In the genomic region with DNA sequence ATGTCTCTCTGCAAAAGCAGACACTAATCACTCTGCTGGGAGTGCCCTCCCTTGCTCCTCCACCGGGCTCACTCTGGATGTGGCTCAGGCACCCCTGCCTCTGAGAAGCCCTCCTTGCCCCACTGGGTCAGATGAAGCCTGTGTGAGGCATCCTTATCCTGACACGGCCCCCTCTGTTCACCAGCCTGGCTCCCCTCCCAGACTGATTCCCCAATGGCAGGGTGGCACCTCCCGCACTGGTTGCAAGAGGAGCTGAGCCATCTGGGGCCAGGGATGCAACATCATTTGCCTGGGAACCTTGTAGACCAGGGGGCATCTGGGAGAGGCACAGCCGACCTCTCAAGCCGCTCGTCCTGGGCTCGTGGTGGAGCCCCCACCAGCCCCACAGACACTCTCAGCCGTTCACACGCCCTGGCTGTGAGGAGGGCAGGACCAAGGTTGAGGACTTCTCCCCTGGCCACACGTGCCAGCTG, we compare ENCODE assay signal across 19 cellular contexts. TPM values are rescaled to one million over a fixed set of nuclear protein-coding genes. Genes with fewer than 3 reads are reported as not detected.
DNase-seq lines count a peak whose midpoint lies in the region; ATAC-seq, FAIRE-seq and TF ChIP-seq lines count a peak whose summit lies in the region.
"Had no signal": no experiment of that assay in that cellular context is flagged by ENCODE, and none has a peak within 500 bp of the region (broad histone marks: within the 10 kb centered on the region; RNA-seq: fewer than 3 reads in every experiment).

No MANE protein-coding gene starts in this region.

- H2AK5ac ChIP-seq in H1 (ENCODE audit: low read depth, low read length) (no peak overlapping the region), trophoblast cell (ENCODE audit: low read length) (peak overlapping the region; percentile 23)

- TF ChIP-seq EP300 in H1 (IDR thresholded peaks at IDR 0.05; ENCODE audit: borderline replicate concordance in 1 of 2, low read depth in 2 of 2, low read length in 2 of 2) = no peak

- FAIRE-seq in H1 (lab: Jason Lieb, UNC) = no peak
- FAIRE-seq: D721Med had no signal

- H3K27me3 ChIP-seq in heart right ventricle (peaks cover 0 to 3% (median 0%) of the 10 kb centered on the region in 7 donors), H1 (replicated peaks in 1 of 4; ENCODE audit: control insufficient read depth in 3 of 4, extremely low read depth in 1 of 4, insufficient read depth in 3 of 4, low read length in 3 of 4) (peaks cover 1 to 9% (median 6%) of the 10 kb centered on the region in 4 experiments; a peak in 4 of 7 replicates), trophoblast cell (ENCODE audit: insufficient read depth, low read length) (no peaks in the 10 kb centered on the region)
- H3K27me3 ChIP-seq: MG63, SJCRH30 had no signal

- H3K9ac ChIP-seq in H1 (replicated peaks in 1 of 4; ENCODE audit: extremely low read depth in 1 of 4, low read depth in 3 of 4, low read length in 3 of 4) = no peak overlapping the region
- H3K9ac ChIP-seq in trophoblast cell (ENCODE audit: low read length) = no peak overlapping the region

- H4K91ac ChIP-seq in H1 (replicated peaks; ENCODE audit: insufficient read length, low read length) = no peak overlapping the region
- H4K91ac ChIP-seq in trophoblast cell (ENCODE audit: low read depth, low read length) = peak overlapping the region; percentile 29

- no peak overlapping the region for H3K56ac ChIP-seq in H1 (replicated peaks; ENCODE audit: insufficient read length, low read depth, low read length)

- TF ChIP-seq POLR2A in H1 (IDR thresholded peaks at IDR 0.05; ENCODE audit: control extremely low read depth in 1 of 2, low read depth in 2 of 2, low read length in 2 of 2) = no peak

- no peak overlapping the region for H2BK20ac ChIP-seq in H1 (ENCODE audit: low read length)

- peaks cover 0 to 1% of the 10 kb centered on the region in 2 experiments for H4K20me1 ChIP-seq in H1 (replicated peaks in 1 of 2; ENCODE audit: control insufficient read depth in 1 of 2, insufficient read depth in 2 of 2, low read length in 2 of 2)

- H2BK12ac ChIP-seq in H1 (ENCODE audit: low read depth, low read length) (no peak overlapping the region), trophoblast cell (ENCODE audit: low read length) (peak overlapping the region; percentile 26)

- H4K8ac ChIP-seq in H1 (ENCODE audit: extremely low read depth, insufficient read depth, low read length) (peak overlapping the region; percentile 63; the same call in 1 of the 2 replicates), trophoblast cell (ENCODE audit: low read depth, low read length) (no peak overlapping the region)

- H3K27ac ChIP-seq in heart right ventricle = peak overlapping the region in 6 of 10 donors; percentile 10 to 52 (median 31)
- H3K27ac ChIP-seq in H1 (ENCODE audit: low read depth, low read length) = no peak overlapping the region
- H3K27ac ChIP-seq in trophoblast cell (ENCODE audit: low read depth, low read length) = no peak overlapping the region
- H3K27ac ChIP-seq: C4-2B, RWPE1, SJCRH30 had no signal

- no peak for TF ChIP-seq CTCF in heart right ventricle (IDR thresholded peaks at IDR 0.05)
- TF ChIP-seq CTCF in H1 (IDR thresholded peaks at IDR 0.05; ENCODE audit: control extremely low read depth in 1 of 3, insufficient read depth in 1 of 3, low read depth in 1 of 3, low read length in 3 of 3) = no peak

- no peaks in the 10 kb centered on the region for H3K79me1 ChIP-seq in H1 (ENCODE audit: low read depth, low read length)
- peaks cover 41% of the 10 kb centered on the region for H3K79me1 ChIP-seq in trophoblast cell (ENCODE audit: low read length)

- H3K14ac ChIP-seq in H1 (ENCODE audit: insufficient read length) = no peak overlapping the region
- H3K14ac ChIP-seq in trophoblast cell (ENCODE audit: low read length) = no peak overlapping the region

- H3K4me3 ChIP-seq in heart right ventricle (no peak overlapping the region), H1 (ENCODE audit: extremely low read depth in 1 of 4, insufficient read depth in 2 of 4, low read depth in 3 of 4, low read length in 4 of 4) (no peak overlapping the region), trophoblast cell (ENCODE audit: low read depth, low read length) (no peak overlapping the region)
- H3K4me3 ChIP-seq: MG63, SJCRH30 had no signal

- intact Hi-C loops in heart right ventricle (cut with DNase I) (no loop called here), Right ventricle myocardium inferior (cut with DNase I) (no loop called here)

- H3K4me2 ChIP-seq in H1 (ENCODE audit: insufficient read depth in 1 of 2, low read depth in 2 of 2, low read length in 2 of 2) (no peak overlapping the region), trophoblast cell (ENCODE audit: low read length) (no peak overlapping the region)

- H2BK5ac ChIP-seq in H1 (ENCODE audit: low read depth, low read length) (no peak overlapping the region), trophoblast cell (ENCODE audit: low read depth, low read length, poor library complexity) (no peak overlapping the region)

- ATAC-seq in heart right ventricle (peak in 1 of 8 donors; percentile 14), Right ventricle myocardium inferior (no peak), HG03565 (IDR thresholded peaks at IDR 0.05; ENCODE audit: unreplicated experiment) (no peak), GM18909 (IDR thresholded peaks at IDR 0.05; ENCODE audit: poor library complexity, unreplicated experiment) (no peak)

- no peak overlapping the region for H3K18ac ChIP-seq in H1 (ENCODE audit: extremely low read depth, low read length)
- peak overlapping the region; percentile 31 for H3K18ac ChIP-seq in trophoblast cell (ENCODE audit: low read length)

- CTCF ChIA-PET in H1 (lab: Charles Lee; ENCODE audit: partially characterized antibody) = interaction anchor here (0.7 to 10.1 kb wide), 8 partner anchors 9 to 64 kb away, joined by 3 to 65 read pairs (median 4); a partner anchor contains a TSS

- H3K36me3 ChIP-seq in heart right ventricle (no peaks in the 10 kb centered on the region), H1 (ENCODE audit: control insufficient read depth in 2 of 4, insufficient read depth in 4 of 4, low read length in 3 of 4) (no peaks in the 10 kb centered on the region), trophoblast cell (ENCODE audit: control insufficient read depth in 1 of 2, insufficient read depth in 2 of 2, low read length in 2 of 2) (peaks cover 29 to 35% of the 10 kb centered on the region in 2 experiments)
- H3K36me3 ChIP-seq: MG63, SJCRH30 had no signal

- no peaks in the 10 kb centered on the region for H3K23me2 ChIP-seq in H1 (ENCODE audit: low read depth, low read length)

- no peak overlapping the region for H2BK120ac ChIP-seq in H1 (replicated peaks; ENCODE audit: low read depth, low read length)
- no peak overlapping the region for H2BK120ac ChIP-seq in trophoblast cell (ENCODE audit: insufficient read depth, low read length, poor library complexity)

- H3K79me2 ChIP-seq in H1 (ENCODE audit: control insufficient read depth in 1 of 2, insufficient read depth in 2 of 2, low read length in 2 of 2) (no peaks in the 10 kb centered on the region), trophoblast cell (ENCODE audit: control insufficient read depth, insufficient read depth, low read length, poor library complexity) (peaks cover 46% of the 10 kb centered on the region)

- no peak overlapping the region for H3K4ac ChIP-seq in H1 (replicated peaks; ENCODE audit: insufficient read length, low read depth, low read length)
- H3K4ac ChIP-seq in trophoblast cell (ENCODE audit: low read depth, low read length) = peak overlapping the region; percentile 29

- H3K23ac ChIP-seq in H1 (ENCODE audit: insufficient read length) (no peak overlapping the region), trophoblast cell (ENCODE audit: low read length) (no peak overlapping the region)

- TF ChIP-seq RAD21 in H1 (IDR thresholded peaks at IDR 0.05 in 1 of 2, conservative IDR thresholded peaks at IDR 0.05 in 1 of 2; ENCODE audit: low read depth in 2 of 2, low read length in 2 of 2) = no peak

- no peak overlapping the region for H4K5ac ChIP-seq in H1 (ENCODE audit: insufficient read length, low read depth, low read length)

- peaks cover 9 to 54% (median 38%) of the 10 kb centered on the region in 9 donors for H3K4me1 ChIP-seq in heart right ventricle
- peaks cover 0 to 13% (median 6%) of the 10 kb centered on the region in 4 experiments; a peak in 5 of 7 replicates for H3K4me1 ChIP-seq in H1 (replicated peaks in 1 of 4; ENCODE audit: control insufficient read depth in 3 of 4, insufficient read depth in 4 of 4, low read length in 3 of 4)
- H3K4me1 ChIP-seq in trophoblast cell (ENCODE audit: control insufficient read depth in 1 of 2, insufficient read depth in 2 of 2, low read length in 2 of 2) = peaks cover 63 to 71% of the 10 kb centered on the region in 2 experiments
- H3K4me1 ChIP-seq: SJCRH30 had no signal

- POLR2A ChIA-PET in H1 (lab: Charles Lee; ENCODE audit: partially characterized antibody) = interaction anchor here (0.6 to 1.9 kb wide), 3 partner anchors 9 to 964 kb away, joined by 3 to 6 read pairs (median 3); no protein-coding TSS in a partner anchor

- H3K9me3 ChIP-seq in heart right ventricle (no peaks in the 10 kb centered on the region), H1 (ENCODE audit: insufficient read depth in 2 of 2, low read depth in 1 of 2, low read length in 1 of 2) (no peaks in the 10 kb centered on the region), trophoblast cell (ENCODE audit: insufficient read depth, low read depth, low read length) (no peaks in the 10 kb centered on the region)
- H3K9me3 ChIP-seq: MG63, SJCRH30 had no signal

- H2AFZ ChIP-seq in H1 (ENCODE audit: low read length) (no peak overlapping the region), trophoblast cell (ENCODE audit: insufficient read depth, low read length, poor library complexity) (no peak overlapping the region)

- H2BK15ac ChIP-seq in H1 (ENCODE audit: low read length) = no peak overlapping the region

- DNase-seq in heart right ventricle = no peak
- no peak for DNase-seq in Right ventricle myocardium inferior (ENCODE audit: missing footprints)
- no peak for DNase-seq in H1 (ENCODE audit: low read depth in 1 of 2, low spot score in 2 of 2)
- no peak for DNase-seq in trophoblast cell
- no peak for DNase-seq in NCI-H1436 treated with DMSO at 0.1 percent for 48 hours (lab: John Stamatoyannopoulos, UW)
- DNase-seq: DMS79 treated with DMSO at 0.1 percent for 48 hours, H9, Kasumi-1, NCI-H1048, NCI-H1436, NCI-H2081 treated with DMSO at 0.1 percent for 48 hours, NCI-H510A, SJCRH30 had no signal

- no peak overlapping the region for H4K12ac ChIP-seq in trophoblast cell (ENCODE audit: low read depth, low read length)

- 57 to 62% methylated on average over 10 of the region's 10 CpGs for WGBS in heart right ventricle, 2 donors
- 78% methylated on average over 10 of the region's 10 CpGs; no CpG with 5 or more reads in 1 of the 2 experiments for WGBS in H1 (ENCODE audit: extremely low coverage in 1 of 2, insufficient coverage in 1 of 2, insufficient read length in 1 of 2, insufficient replicate concordance in 2 of 2, low coverage in 1 of 2, low lambda C conversion rate in 2 of 2, missing lambda C conversion rate in 1 of 2), 2 experiments
- no CpG with 5 or more reads among the region's 10 CpGs for WGBS in trophoblast cell (ENCODE audit: extremely low coverage, insufficient coverage, insufficient read length)

RNA-seq across cellular contexts. Expression of a gene that starts 6.7 kb away (rescaled TPM):
- total RNA-seq in heart right ventricle = 10 to 100 TPM in 9 of 10 donors, 1 to 10 TPM in 1; 7.8 to 84.1 (median 23.4) TPM
- polyA plus RNA-seq in heart right ventricle = 10 to 100 TPM in 1 of 2 donors, 1 to 10 TPM in 1; 2.7 to 11.8 TPM
- total RNA-seq in Right ventricle myocardium inferior = 48.6 TPM
- total RNA-seq in H1 (2021; fragmentation: NEBNext Ultra II Directional; extraction: Animal tissue kit (Norgen Biotek cat#: 25700)) = 3.7 and 4.5 TPM in 2 replicates
- polyA plus RNA-seq in H1 (2011; rRNA removed) = 3.6 and 4.6 TPM in 2 replicates
- 3.4 TPM for polyA plus RNA-seq in H1 (2011; cell fraction: cytosol; rRNA removed)
- 4.5 TPM for polyA plus RNA-seq in H1 (2011; cell fraction: nucleus; rRNA removed)
- polyA plus RNA-seq in H1 (2012, experiment 1 of 2) = 3.3 to 6.3 TPM (median 4.1 TPM) in 4 replicates
- polyA plus RNA-seq in H1 (2012, experiment 2 of 2) = 4.5 TPM
- 2.9 TPM for polyA plus RNA-seq in H1 (2013, experiment 1 of 2)
- 2.2 TPM for polyA plus RNA-seq in H1 (2013, experiment 2 of 2)
- 3.0 and 3.1 TPM in 2 replicates for polyA minus RNA-seq in H1 (2011; rRNA and poly(A)+ RNA removed)
- polyA minus RNA-seq in H1 (2011; cell fraction: cytosol; rRNA and poly(A)+ RNA removed) = 4.0 TPM
- polyA minus RNA-seq in H1 (2011; cell fraction: nucleus; rRNA and poly(A)+ RNA removed) = 2.3 TPM
- polyA plus RNA-seq in trophoblast cell (2013) = 71.8 and 77.6 TPM in 2 replicates
- total RNA-seq: SJCRH30 had no signal

RNA-seq across cellular contexts. Expression of a gene that starts 30.6 kb away (rescaled TPM):
- total RNA-seq in heart right ventricle (under 1 TPM in 4 of 10 donors, not detected in 6; 0.08 to 0.19 (median 0.12) TPM), Right ventricle myocardium inferior (0.14 TPM)
- polyA plus RNA-seq in heart right ventricle (under 1 TPM; 0.03 to 0.15 TPM), H1 (2011; rRNA removed) (0.18 and 0.30 TPM in 2 replicates)
- total RNA-seq in H1 (2021; fragmentation: NEBNext Ultra II Directional; extraction: Animal tissue kit (Norgen Biotek cat#: 25700)) = not detected in 2 replicates
- 0.16 TPM for polyA plus RNA-seq in H1 (2011; cell fraction: cytosol; rRNA removed)
- polyA plus RNA-seq in H1 (2011; cell fraction: nucleus; rRNA removed) = 0.04 TPM
- 0.11 to 0.15 TPM in 2 of 4 replicates, not detected in the others for polyA plus RNA-seq in H1 (2012, experiment 1 of 2)
- not detected for polyA plus RNA-seq in H1 (2012, experiment 2 of 2)
- 0.02 TPM for polyA plus RNA-seq in H1 (2013, experiment 1 of 2)
- 0.07 TPM for polyA plus RNA-seq in H1 (2013, experiment 2 of 2)
- 0.09 TPM in 1 of 2 replicates, not detected in the other for polyA minus RNA-seq in H1 (2011; rRNA and poly(A)+ RNA removed)
- not detected for polyA minus RNA-seq in H1 (2011; cell fraction: cytosol; rRNA and poly(A)+ RNA removed)
- 0.90 TPM for polyA minus RNA-seq in H1 (2011; cell fraction: nucleus; rRNA and poly(A)+ RNA removed)
- not detected in 2 replicates for polyA plus RNA-seq in trophoblast cell (2013)
- total RNA-seq: SJCRH30 had no signal

RNA-seq across cellular contexts. Expression of a gene that starts 35.8 kb away (rescaled TPM):
- total RNA-seq in heart right ventricle (10 to 100 TPM; 18.7 to 30.3 (median 21.7) TPM), Right ventricle myocardium inferior (19.2 TPM)
- polyA plus RNA-seq in heart right ventricle (10 to 100 TPM; 25.4 to 25.7 TPM), H1 (2011; rRNA removed) (46.8 and 79.9 TPM in 2 replicates)
- total RNA-seq in H1 (2021; fragmentation: NEBNext Ultra II Directional; extraction: Animal tissue kit (Norgen Biotek cat#: 25700)) = 151 and 153 TPM in 2 replicates
- 58.4 TPM for polyA plus RNA-seq in H1 (2011; cell fraction: cytosol; rRNA removed)
- polyA plus RNA-seq in H1 (2011; cell fraction: nucleus; rRNA removed) = 266 TPM
- 98.7 to 125 TPM (median 120 TPM) in 4 replicates for polyA plus RNA-seq in H1 (2012, experiment 1 of 2)
- polyA plus RNA-seq in H1 (2012, experiment 2 of 2) = 114 TPM
- polyA plus RNA-seq in H1 (2013, experiment 1 of 2) = 74.0 TPM
- 63.6 TPM for polyA plus RNA-seq in H1 (2013, experiment 2 of 2)
- polyA minus RNA-seq in H1 (2011; rRNA and poly(A)+ RNA removed) = 87.5 and 109 TPM in 2 replicates
- 88.4 TPM for polyA minus RNA-seq in H1 (2011; cell fraction: cytosol; rRNA and poly(A)+ RNA removed)
- polyA minus RNA-seq in H1 (2011; cell fraction: nucleus; rRNA and poly(A)+ RNA removed) = 116 TPM
- 12.1 and 12.4 TPM in 2 replicates for polyA plus RNA-seq in trophoblast cell (2013)

RNA-seq across cellular contexts. Expression of a gene that starts 50.5 kb away (rescaled TPM):
- total RNA-seq in heart right ventricle = 1 to 10 TPM in 1 of 10 donors, under 1 TPM in 6, not detected in 3; 0.11 to 1.3 (median 0.16) TPM
- not detected for polyA plus RNA-seq in heart right ventricle
- 0.19 TPM for total RNA-seq in Right ventricle myocardium inferior
- 1.5 TPM in 2 replicates for total RNA-seq in H1 (2021; fragmentation: NEBNext Ultra II Directional; extraction: Animal tissue kit (Norgen Biotek cat#: 25700))
- polyA plus RNA-seq in H1 (2011; rRNA removed) = 1.7 and 2.2 TPM in 2 replicates
- polyA plus RNA-seq in H1 (2011; cell fraction: cytosol; rRNA removed) = 2.0 TPM
- 2.4 TPM for polyA plus RNA-seq in H1 (2011; cell fraction: nucleus; rRNA removed)
- polyA plus RNA-seq in H1 (2012, experiment 1 of 2) = 0.99 to 1.8 TPM (median 1.3 TPM) in 4 replicates
- 1.2 TPM for polyA plus RNA-seq in H1 (2012, experiment 2 of 2)
- 0.61 TPM for polyA plus RNA-seq in H1 (2013, experiment 1 of 2)
- polyA plus RNA-seq in H1 (2013, experiment 2 of 2) = 0.64 TPM
- 1.00 and 1.8 TPM in 2 replicates for polyA minus RNA-seq in H1 (2011; rRNA and poly(A)+ RNA removed)
- polyA minus RNA-seq in H1 (2011; cell fraction: cytosol; rRNA and poly(A)+ RNA removed) = 1.3 TPM
- polyA minus RNA-seq in H1 (2011; cell fraction: nucleus; rRNA and poly(A)+ RNA removed) = 0.60 TPM
- 1.6 and 1.9 TPM in 2 replicates for polyA plus RNA-seq in trophoblast cell (2013)

Comparison
In these comparisons a context has a peak if more than half of its experiments do, and no peak if none do; other contexts are left out.
1. H3K27ac ChIP-seq: peak in heart right ventricle (6 of 10); none in H1 (single experiment) and trophoblast cell (single experiment).